20 cellular contexts compared by ENCODE assay signal in the genomic region with DNA sequence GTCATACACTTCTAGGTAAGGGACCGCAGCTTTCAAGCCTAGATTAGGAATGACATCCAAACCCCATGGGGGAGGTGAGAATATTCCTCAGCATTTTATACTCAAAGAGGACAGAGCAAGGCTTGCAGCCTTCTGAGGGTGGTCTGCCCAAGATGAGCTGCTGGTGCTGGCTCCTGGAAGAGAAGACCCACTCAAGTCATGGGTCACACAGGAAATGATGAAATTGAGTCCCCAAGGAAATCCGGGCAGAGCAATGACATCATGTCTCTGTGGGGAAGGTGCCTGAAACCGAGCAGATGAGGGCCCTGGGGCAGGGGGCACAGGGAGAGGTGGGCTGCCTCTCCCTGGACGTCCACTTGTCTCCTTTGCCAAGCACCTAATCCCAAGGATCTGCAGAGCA.
DNase-seq lines count a peak whose midpoint lies in the region; ATAC-seq and TF ChIP-seq lines count a peak whose summit lies in the region.
"Had no signal": no experiment of that assay in that cellular context is flagged by ENCODE, and none has a peak within 500 bp of the region (broad histone marks: within the 10 kb centered on the region; RNA-seq: fewer than 3 reads in every experiment).

No MANE protein-coding gene starts in this region.

- no peaks in the 10 kb centered on the region for H3K36me3 Mint-ChIP-seq in activated CD8-positive, alpha-beta memory T cell treated with anti-CD3 and anti-CD28 coated beads, Interleukin-2, amount 10 ng/mL, durations not matched to agents 7 days and 5 days
- H3K36me3 Mint-ChIP-seq in osteocyte (ENCODE audit: unreplicated experiment): no peaks in the 10 kb centered on the region
- H3K36me3 Mint-ChIP-seq: CD14-positive monocyte; CD8-positive, alpha-beta memory T cell had no signal

- CTCF ChIA-PET in activated CD8-positive, alpha-beta memory T cell treated with anti-CD3 and anti-CD28 coated beads, Interleukin-2, amount 10 ng/mL, durations not matched to agents 7 days and 5 days (lab: Charles Lee): no interaction called here

- TF ChIP-seq POLR2A in GM18505 (IDR thresholded peaks at IDR 0.05; ENCODE audit: borderline replicate concordance, extremely low read depth, insufficient read depth, insufficient read length): no peak

- H3K4me1 Mint-ChIP-seq in activated CD8-positive, alpha-beta memory T cell treated with anti-CD3 and anti-CD28 coated beads, Interleukin-2, amount 10 ng/mL, durations not matched to agents 7 days and 5 days: no peaks in the 10 kb centered on the region
- no peaks in the 10 kb centered on the region for H3K4me1 Mint-ChIP-seq in osteocyte (ENCODE audit: unreplicated experiment)
- H3K4me1 Mint-ChIP-seq: CD8-positive, alpha-beta memory T cell; GM23338 had no signal

- H3K9me3 Mint-ChIP-seq in activated CD8-positive, alpha-beta memory T cell treated with anti-CD3 and anti-CD28 coated beads, Interleukin-2, amount 10 ng/mL, durations not matched to agents 7 days and 5 days (ENCODE audit: low read depth): no peaks in the 10 kb centered on the region
- H3K9me3 Mint-ChIP-seq in osteocyte (ENCODE audit: unreplicated experiment): peaks cover 18% of the 10 kb centered on the region
- H3K9me3 Mint-ChIP-seq: CD4-positive, alpha-beta T cell; GM23338 had no signal

- ATAC-seq in activated CD8-positive, alpha-beta memory T cell treated with anti-CD3 and anti-CD28 coated beads, Interleukin-2, amount 10 ng/mL, durations not matched to agents 7 days and 5 days: no peak
- no peak for ATAC-seq in left lobe of liver
- no peak for ATAC-seq in GM18505 (IDR thresholded peaks at IDR 0.05; ENCODE audit: unreplicated experiment)
- ATAC-seq: GM12878, GM23338 had no signal

- H3K4me3 ChIP-seq in coronary artery: no peak overlapping the region
- H3K4me3 ChIP-seq: BLaER1 treated with 17β-estradiol and CSF1 and Interleukin-3, amounts not matched to agents 10 nM and 100 nM; GM12878; GM23338; HAP-1 had no signal

- no peak overlapping the region for H3K4me3 Mint-ChIP-seq in activated CD8-positive, alpha-beta memory T cell treated with anti-CD3 and anti-CD28 coated beads, Interleukin-2, amount 10 ng/mL, durations not matched to agents 7 days and 5 days
- H3K4me3 Mint-ChIP-seq in osteocyte (ENCODE audit: unreplicated experiment): no peak overlapping the region
- H3K4me3 Mint-ChIP-seq: CD14-positive monocyte; CD4-positive, alpha-beta T cell; CD8-positive, alpha-beta memory T cell; GM23338 had no signal

- TF ChIP-seq CTCF in coronary artery (IDR thresholded peaks at IDR 0.05) (no peak), osteocyte (IDR thresholded peaks at IDR 0.05) (no peak)

- no peak overlapping the region for H3K27ac ChIP-seq in coronary artery
- H3K27ac ChIP-seq: 22Rv1; BLaER1 treated with 17β-estradiol and CSF1 and Interleukin-3, amounts not matched to agents 10 nM and 100 nM had no signal

- H3K27ac Mint-ChIP-seq in activated CD8-positive, alpha-beta memory T cell treated with anti-CD3 and anti-CD28 coated beads, Interleukin-2, amount 10 ng/mL, durations not matched to agents 7 days and 5 days: no peak overlapping the region
- H3K27ac Mint-ChIP-seq in osteocyte (ENCODE audit: unreplicated experiment): no peak overlapping the region
- H3K27ac Mint-ChIP-seq: CD14-positive monocyte; CD4-positive, alpha-beta T cell; CD8-positive, alpha-beta memory T cell; GM23338 had no signal

- peak; percentile 3 for DNase-seq in activated CD8-positive, alpha-beta memory T cell treated with anti-CD3 and anti-CD28 coated beads for 24 hours
- DNase-seq in activated CD8-positive, alpha-beta memory T cell treated with anti-CD3 and anti-CD28 coated beads, Interleukin-2, amount 10 ng/mL, durations not matched to agents 7 days and 5 days: no peak
- peak; percentile 63 for DNase-seq in coronary artery (ENCODE audit: low spot score)
- DNase-seq in left lobe of liver (ENCODE audit: low spot score): peak; percentile 16
- no peak for DNase-seq in osteocyte (ENCODE audit: extremely low spot score, unreplicated experiment)
- no peak for DNase-seq in stimulated activated naive CD4-positive, alpha-beta T cell (lab: John Stamatoyannopoulos, UW)
- DNase-seq: BE2C; CD4-positive, alpha-beta T cell; CD8-positive, alpha-beta memory T cell; DMS 273 treated with DMSO at 0.1 percent for 48 hours; DMS79; EL; GDM1 had no signal

- no peaks in the 10 kb centered on the region for H3K27me3 Mint-ChIP-seq in activated CD8-positive, alpha-beta memory T cell treated with anti-CD3 and anti-CD28 coated beads, Interleukin-2, amount 10 ng/mL, durations not matched to agents 7 days and 5 days
- no peaks in the 10 kb centered on the region for H3K27me3 Mint-ChIP-seq in osteocyte (ENCODE audit: unreplicated experiment)
- H3K27me3 Mint-ChIP-seq: CD8-positive, alpha-beta memory T cell had no signal

Comparison
In these comparisons a context has a peak if more than half of its experiments do, and no peak if none do; other contexts are left out.
1. DNase-seq: peak in activated CD8-positive, alpha-beta memory T cell treated with anti-CD3 and anti-CD28 coated beads for 24 hours (single experiment), coronary artery (single experiment) and left lobe of liver (single experiment); none in activated CD8-positive, alpha-beta memory T cell treated with anti-CD3 and anti-CD28 coated beads, Interleukin-2, amount 10 ng/mL, durations not matched to agents 7 days and 5 days (single experiment), osteocyte (single experiment) and stimulated activated naive CD4-positive, alpha-beta T cell (0 of 6).